Comparison of ENCODE assay signal across 8 cellular contexts in the genomic region with DNA sequence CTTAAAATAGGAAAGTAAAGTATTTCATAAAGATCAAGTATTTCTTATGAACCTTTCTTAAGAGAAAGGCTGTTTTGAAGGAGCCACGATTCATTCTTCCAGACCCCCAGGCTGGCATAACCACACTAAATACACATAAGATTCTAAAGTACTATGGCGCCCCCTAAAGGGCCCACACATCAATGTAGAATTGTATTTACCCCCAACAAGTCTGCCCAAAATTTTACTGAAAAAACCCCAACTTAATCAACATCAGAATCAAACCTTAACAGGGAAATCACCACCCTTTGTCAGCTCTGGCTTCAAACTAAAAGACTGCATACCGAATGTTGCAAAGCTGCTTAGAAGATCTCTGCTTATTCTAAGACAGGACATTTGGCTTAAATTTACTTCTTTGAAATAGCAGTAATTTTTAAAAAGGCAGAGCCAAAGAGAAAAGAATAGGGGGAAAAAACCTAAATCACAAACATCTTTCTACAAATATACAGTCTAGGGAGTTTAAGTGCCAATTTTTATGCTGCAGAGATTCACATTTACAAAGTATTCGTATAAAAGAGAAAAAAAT. TPM values are rescaled to one million over a fixed set of nuclear protein-coding genes. Genes with fewer than 3 reads are reported as not detected.
DNase-seq lines count a peak whose midpoint lies in the region; ATAC-seq and TF ChIP-seq lines count a peak whose summit lies in the region.

No MANE protein-coding gene starts in this region.

- H3K36me3 ChIP-seq in ascending aorta = peaks cover 59 to 74% of the 10 kb centered on the region in 2 donors
- H3K36me3 ChIP-seq in uterus = no peaks in the 10 kb centered on the region

- no peak for ATAC-seq in GM21723 (IDR thresholded peaks at IDR 0.05; ENCODE audit: unreplicated experiment)
- ATAC-seq in HG03342 (IDR thresholded peaks at IDR 0.05; ENCODE audit: unreplicated experiment) = no peak

- no peaks in the 10 kb centered on the region for H3K4me1 ChIP-seq in ascending aorta
- H3K4me1 ChIP-seq in uterus = peaks cover 0 to 3% of the 10 kb centered on the region in 2 donors

- no peak for TF ChIP-seq POLR2A in uterus (IDR thresholded peaks at IDR 0.05)

- no peak overlapping the region for H3K27ac ChIP-seq in C4-2B
- H3K27ac ChIP-seq in ascending aorta = no peak overlapping the region
- no peak overlapping the region for H3K27ac ChIP-seq in uterus

- intact Hi-C loops in ascending aorta (cut with DNase I) = loop anchor here (5.0 kb wide), 2 partner anchors 97 to 323 kb away; no protein-coding TSS in a partner anchor
- intact Hi-C loops in uterus (cut with DNase I; ENCODE audit: low total_unique reads) = loop anchor here (10.0 kb wide), 1 partner anchor 95 kb away; no protein-coding TSS in a partner anchor

- no peaks in the 10 kb centered on the region for H3K9me3 ChIP-seq in ascending aorta
- no peaks in the 10 kb centered on the region for H3K9me3 ChIP-seq in uterus

- TF ChIP-seq CTCF in C4-2B (conservative IDR thresholded peaks at IDR 0.05) = peak; percentile 56
- TF ChIP-seq CTCF in GM13976 (IDR thresholded peaks at IDR 0.05; ENCODE audit: borderline replicate concordance, control extremely low read depth, extremely low read depth, insufficient read depth, missing control alignments) = peak; percentile 9
- peak in 2 of 3 experiments; percentile 25 to 48 for TF ChIP-seq CTCF in ascending aorta (IDR thresholded peaks at IDR 0.05)
- peak; percentile 28 to 46 (median 40) for TF ChIP-seq CTCF in uterus (IDR thresholded peaks at IDR 0.05)

- H3K4me3 ChIP-seq in ascending aorta = no peak overlapping the region
- no peak overlapping the region for H3K4me3 ChIP-seq in uterus

- in situ Hi-C loops in GM13976 (cut with MboI; ENCODE audit: low sequenced_read_pairs, unreplicated experiment) = loop anchor here (10.0 kb wide), 1 partner anchor 85 kb away; a partner anchor contains a TSS

- no peak for DNase-seq in GM13976 (ENCODE audit: low spot score)
- peak; percentile 40 for DNase-seq in NOMO-1 treated with dmso at 0.1 percent for 144 hours (lab: John Stamatoyannopoulos, UW; ENCODE audit: unreplicated experiment)
- DNase-seq in ascending aorta (ENCODE audit: low spot score in 2 of 2) = no peak
- peak; percentile 22 for DNase-seq in kidney glomerular epithelial cell (lab: John Stamatoyannopoulos, UW)
- DNase-seq in uterus = peak in 1 of 2 donors; percentile 40

- no peaks in the 10 kb centered on the region for H3K27me3 ChIP-seq in ascending aorta
- no peaks in the 10 kb centered on the region for H3K27me3 ChIP-seq in uterus

RNA-seq across cellular contexts. Expression of a gene that starts 20.4 kb away (rescaled TPM):
- total RNA-seq in ascending aorta (20.5 TPM), uterus (10 to 100 TPM; 16.1 to 61.1 (median 36.9) TPM)

RNA-seq across cellular contexts. Expression of a gene that starts 27.0 kb away (rescaled TPM):
- total RNA-seq in ascending aorta = 208 TPM
- 10 to 100 TPM; 12.6 to 68.6 (median 29.3) TPM for total RNA-seq in uterus

Comparison
In these comparisons a context has a peak if more than half of its experiments do, and no peak if none do; other contexts are left out.
1. DNase-seq: peak in NOMO-1 treated with dmso at 0.1 percent for 144 hours (single experiment) and kidney glomerular epithelial cell (single experiment); none in GM13976 (single experiment) and ascending aorta (0 of 2).
2. Peak in every context shown above with its lines, with median percentiles within 50 percentile points of each other: CTCF ChIP-seq.